In genomic region chr20:18497603-18498002, GRCh38 we compare ENCODE assay signal across 1 cellular context.
TF ChIP-seq lines count a peak whose summit lies in the region.

No MANE protein-coding gene starts in this region.

TF ChIP-seq in endothelial cell of umbilical vein, 7 proteins besides CTCF, POLR2A, EP300 and RAD21:
- TF ChIP-seq POLR2AphosphoS5 (IDR thresholded peaks at IDR 0.05; ENCODE audit: insufficient read depth, low read depth, low read length) (no peak), GATA2 (IDR thresholded peaks at IDR 0.05; ENCODE audit: insufficient read depth, insufficient read length, low read depth, low read length) (no peak), FOS (IDR thresholded peaks at IDR 0.05; ENCODE audit: borderline replicate concordance, insufficient read depth, low read length) (no peak), MAX (IDR thresholded peaks at IDR 0.05; ENCODE audit: insufficient read depth, insufficient read length) (no peak), MYC (IDR thresholded peaks at IDR 0.05; ENCODE audit: low read depth, low read length) (no peak), EZH2 (IDR thresholded peaks at IDR 0.05; ENCODE audit: borderline replicate concordance, low read depth, low read length, severe bottlenecking) (no peak), JUN (IDR thresholded peaks at IDR 0.05; ENCODE audit: borderline replicate concordance, insufficient read depth, insufficient read length, low read depth) (no peak)
